ENCODE assay signal across 9 cellular contexts in the genomic region with DNA sequence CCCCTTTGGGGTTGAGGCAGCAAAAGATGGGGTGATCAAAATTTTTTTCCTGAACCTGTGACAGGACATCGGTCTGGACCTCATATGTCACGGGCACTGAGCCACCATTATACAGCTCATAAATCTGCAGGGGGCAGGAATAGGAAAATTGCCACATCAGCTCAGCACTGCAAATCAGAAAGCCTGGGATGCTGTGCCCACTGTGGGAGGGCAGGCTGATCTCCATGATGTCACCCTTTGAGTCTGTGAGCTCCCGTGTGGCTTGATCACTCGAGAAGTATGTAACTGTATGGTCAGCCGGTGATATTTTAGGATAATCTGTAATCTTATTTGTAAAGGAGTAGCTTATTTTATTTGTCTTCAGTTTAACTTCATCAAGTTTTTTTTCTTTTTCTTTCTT. TPM values are rescaled to one million over a fixed set of nuclear protein-coding genes. Genes with fewer than 3 reads are reported as not detected.
"Had no signal": no experiment of that assay in that cellular context is flagged by ENCODE, and none has a peak within 500 bp of the region (broad histone marks: within the 10 kb centered on the region; RNA-seq: fewer than 3 reads in every experiment).

No MANE protein-coding gene starts in this region.

- H3K27ac Mint-ChIP-seq: GM23338, H9, HFFc6, IgD-negative memory B cell had no signal

- H2AFZ ChIP-seq: GM23338 had no signal

- H3K27ac ChIP-seq: HL-60 had no signal

- DNase-seq: HCEC 1CT had no signal

- H3K4me2 ChIP-seq: GM23338 had no signal

- H3K9me3 Mint-ChIP-seq: GM23338, H9, HFFc6, IgD-negative memory B cell had no signal

- H3K4me3 Mint-ChIP-seq: GM23338, H9, HFFc6, IgD-negative memory B cell had no signal

- H3K4me3 ChIP-seq: GM23338 had no signal

- H3K4me1 Mint-ChIP-seq: GM23338, H9, IgD-negative memory B cell had no signal

- H3K36me3 Mint-ChIP-seq: IgD-negative memory B cell had no signal

RNA-seq across cellular contexts. Expression of gene CRYBA2, which starts 17.7 kb away (rescaled TPM):
- total RNA-seq: GM23338, H1, H9, HepG2, HFFc6, HT1080 had no signal
- polyA plus RNA-seq: GM23338, H1, HepG2, IgD-negative memory B cell had no signal

RNA-seq across cellular contexts. Expression of gene FEV, which starts 25.9 kb away (rescaled TPM):
- total RNA-seq: GM23338, H1, H9, HepG2, HFFc6, HT1080 had no signal
- polyA plus RNA-seq: GM23338, H1, HepG2, IgD-negative memory B cell had no signal

RNA-seq across cellular contexts. Expression of gene CFAP65, which starts 30.4 kb away (rescaled TPM):
- total RNA-seq: HepG2, HFFc6, HT1080 had no signal
- polyA plus RNA-seq: IgD-negative memory B cell had no signal

RNA-seq across cellular contexts. Expression of gene IHH, which starts 49.8 kb away (rescaled TPM):
- total RNA-seq: GM23338, H1, H9, HFFc6, HT1080 had no signal
- polyA plus RNA-seq: GM23338, HepG2, IgD-negative memory B cell had no signal

RNA-seq across cellular contexts. Expression of gene CDK5R2, which starts 51.4 kb away (rescaled TPM):
- total RNA-seq: H1, HepG2 had no signal
- polyA plus RNA-seq: GM23338, HepG2, IgD-negative memory B cell had no signal
